ENCODE assay signal across 11 cellular contexts in genomic region chr10:117461766-117462423, GRCh38.
DNase-seq lines count a peak whose midpoint lies in the region; TF ChIP-seq lines count a peak whose summit lies in the region.
"Had no signal": no experiment of that assay in that cellular context is flagged by ENCODE, and none has a peak within 500 bp of the region (broad histone marks: within the 10 kb centered on the region; RNA-seq: fewer than 3 reads in every experiment).

No MANE protein-coding gene starts in this region.

- no peak overlapping the region for H3K27ac Mint-ChIP-seq in activated T-helper 1 cell treated with anti-CD3 and anti-CD28 coated beads, Interleukin-12 subunit alpha, Interleukin-12 subunit beta, Interleukin-2, Interleukin-4 antibody, amounts not matched to agents 30 ng/mL and 10 ng/mL and 1 ng/mL, durations not matched to agents 14 hours and 24 hours and 36 hours
- H3K27ac Mint-ChIP-seq: activated CD4-positive, alpha-beta T cell treated with anti-CD3 and anti-CD28 coated beads for 36 hours had no signal

- intact Hi-C loops in activated T-helper 1 cell treated with anti-CD3 and anti-CD28 coated beads, Interleukin-12 subunit alpha, Interleukin-12 subunit beta, Interleukin-2, Interleukin-4 antibody, amounts not matched to agents 30 ng/mL and 10 ng/mL and 1 ng/mL, durations not matched to agents 14 hours and 24 hours and 36 hours (cut with micrococcal nuclease), result no loop called here

- no peak overlapping the region for H3K4me3 ChIP-seq in retinal pigment epithelial cell (ENCODE audit: low read length)

- peaks cover 4% of the 10 kb centered on the region for H3K9me3 Mint-ChIP-seq in activated T-helper 1 cell treated with anti-CD3 and anti-CD28 coated beads, Interleukin-12 subunit alpha, Interleukin-12 subunit beta, Interleukin-2, Interleukin-4 antibody, amounts not matched to agents 30 ng/mL and 10 ng/mL and 1 ng/mL, durations not matched to agents 14 hours and 24 hours and 36 hours
- H3K9me3 Mint-ChIP-seq: neural crest cell had no signal

- H3K4me1 Mint-ChIP-seq in activated T-helper 1 cell treated with anti-CD3 and anti-CD28 coated beads, Interleukin-12 subunit alpha, Interleukin-12 subunit beta, Interleukin-2, Interleukin-4 antibody, amounts not matched to agents 30 ng/mL and 10 ng/mL and 1 ng/mL, durations not matched to agents 14 hours and 24 hours and 36 hours (ENCODE audit: low read depth), result no peaks in the 10 kb centered on the region
- H3K4me1 Mint-ChIP-seq: activated CD4-positive, alpha-beta T cell treated with anti-CD3 and anti-CD28 coated beads for 36 hours; neural crest cell had no signal

- no peak overlapping the region for H3K4me3 Mint-ChIP-seq in activated T-helper 1 cell treated with anti-CD3 and anti-CD28 coated beads, Interleukin-12 subunit alpha, Interleukin-12 subunit beta, Interleukin-2, Interleukin-4 antibody, amounts not matched to agents 30 ng/mL and 10 ng/mL and 1 ng/mL, durations not matched to agents 14 hours and 24 hours and 36 hours
- H3K4me3 Mint-ChIP-seq: activated CD4-positive, alpha-beta T cell treated with anti-CD3 and anti-CD28 coated beads for 36 hours; neural crest cell had no signal

- TF ChIP-seq CTCF in retinal pigment epithelial cell (conservative IDR thresholded peaks at IDR 0.05; ENCODE audit: low read depth, low read length), result no peak

- peaks cover 1% of the 10 kb centered on the region for H3K27me3 Mint-ChIP-seq in activated T-helper 1 cell treated with anti-CD3 and anti-CD28 coated beads, Interleukin-12 subunit alpha, Interleukin-12 subunit beta, Interleukin-2, Interleukin-4 antibody, amounts not matched to agents 30 ng/mL and 10 ng/mL and 1 ng/mL, durations not matched to agents 14 hours and 24 hours and 36 hours (ENCODE audit: insufficient read depth)

- no peaks in the 10 kb centered on the region for H3K36me3 Mint-ChIP-seq in activated T-helper 1 cell treated with anti-CD3 and anti-CD28 coated beads, Interleukin-12 subunit alpha, Interleukin-12 subunit beta, Interleukin-2, Interleukin-4 antibody, amounts not matched to agents 30 ng/mL and 10 ng/mL and 1 ng/mL, durations not matched to agents 14 hours and 24 hours and 36 hours (ENCODE audit: low read depth)

- DNase-seq in GM03348 (ENCODE audit: low spot score), result peak; percentile 94
- DNase-seq in NOMO-1 (lab: John Stamatoyannopoulos, UW; ENCODE audit: unreplicated experiment in 2 of 2), result peak; percentile 63 to 78
- DNase-seq in fibroblast of gingiva (ENCODE audit: low read depth), result peak; percentile 35
- DNase-seq in retinal pigment epithelial cell (ENCODE audit: low read depth), result peak; percentile 52
- no peak for DNase-seq in activated T-helper 1 cell treated with anti-CD3 and anti-CD28 coated beads, Interleukin-12 subunit alpha, Interleukin-12 subunit beta, Interleukin-2, Interleukin-4 antibody, amounts not matched to agents 30 ng/mL and 10 ng/mL and 1 ng/mL, durations not matched to agents 14 hours and 24 hours and 36 hours (ENCODE audit: low spot score)
- no peak for DNase-seq in NCI-H2227 treated with DMSO at 0.1 percent for 48 hours (lab: John Stamatoyannopoulos, UW)
- no peak for DNase-seq in substantia nigra (lab: John Stamatoyannopoulos, UW)
- DNase-seq in Ammon's horn (ENCODE audit: low spot score), result no peak
- DNase-seq: NCI-H1436 treated with DMSO at 0.1 percent for 48 hours had no signal

- no peak overlapping the region for H3K27ac ChIP-seq in substantia nigra (ENCODE audit: low read depth, low read length, poor library complexity, severe bottlenecking)

Comparison
In these comparisons a context has a peak if more than half of its experiments do, and no peak if none do; other contexts are left out.
1. DNase-seq: peak in GM03348 (single experiment), NOMO-1 (2 of 2), fibroblast of gingiva (single experiment) and retinal pigment epithelial cell (single experiment); none in activated T-helper 1 cell treated with anti-CD3 and anti-CD28 coated beads, Interleukin-12 subunit alpha, Interleukin-12 subunit beta, Interleukin-2, Interleukin-4 antibody, amounts not matched to agents 30 ng/mL and 10 ng/mL and 1 ng/mL, durations not matched to agents 14 hours and 24 hours and 36 hours (single experiment), NCI-H2227 treated with DMSO at 0.1 percent for 48 hours (single experiment), substantia nigra (0 of 49) and Ammon's horn (single experiment).